In genomic region chr17:3761061-3761917, GRCh38 we compare ENCODE assay signal across 1 cellular context.
TF ChIP-seq lines count a peak whose summit lies in the region.

No MANE protein-coding gene starts in this region.

TF ChIP-seq in HepG2, 621 proteins besides CTCF, POLR2A, EP300 and RAD21:
- TF ChIP-seq KDM5B (CRISPR knock-in tag; IDR thresholded peaks at IDR 0.05; ENCODE audit: borderline replicate concordance) (0 out of 2 replicates have a peak, but pooled peaks have one; percentile 26), GABPA (IDR thresholded peaks at IDR 0.05; ENCODE audit: low read depth, low read length) (no peak), GABPA (CRISPR knock-in tag; IDR thresholded peaks at IDR 0.05; ENCODE audit: low read depth) (no peak), ZNF770 (CRISPR knock-in tag; IDR thresholded peaks at IDR 0.05) (0 out of 2 replicates have a peak, but pooled peaks have one; percentile 24)
TF ChIP-seq in HepG2: peak in this region for 2.
